ENCODE assay signal across 9 cellular contexts in genomic region chr15:90219421-90220141, GRCh38. TPM values are rescaled to one million over a fixed set of nuclear protein-coding genes. Genes with fewer than 3 reads are reported as not detected.
A peak's percentile ranks its signal among the peaks of the same experiment; 100 is the strongest.
DNase-seq lines count a peak whose midpoint lies in the region; ATAC-seq and TF ChIP-seq lines count a peak whose summit lies in the region.
"Had no signal": no experiment of that assay in that cellular context is flagged by ENCODE, and none has a peak within 500 bp of the region (broad histone marks: within the 10 kb centered on the region; RNA-seq: fewer than 3 reads in every experiment).

No MANE protein-coding gene starts in this region.

- DNase-seq in SK-N-DZ (ENCODE audit: low spot score) = peak; percentile 40
- DNase-seq in activated naive CD8-positive, alpha-beta T cell treated with anti-CD3 and anti-CD28 coated beads, Interleukin-2, amount 50 U/mL, for 24 hours = peak; percentile 73
- DNase-seq in iPS-NIHi7 (ENCODE audit: extremely low spot score) = peak; percentile 89
- DNase-seq in stimulated activated CD4-positive, alpha-beta T cell treated with anti-CD3 and anti-CD28 coated beads, Interleukin-4, amount 100 ng/mL, for 24 hours = peak; percentile 55
- DNase-seq in HCEC 1CT = no peak

- peak; percentile 76 for ATAC-seq in activated naive CD8-positive, alpha-beta T cell treated with anti-CD3 and anti-CD28 coated beads, Interleukin-2, amount 50 U/mL, for 24 hours
- ATAC-seq in GM18867 (IDR thresholded peaks at IDR 0.05; ENCODE audit: unreplicated experiment) = no peak

- H3K4me3 Mint-ChIP-seq in activated naive CD8-positive, alpha-beta T cell treated with anti-CD3 and anti-CD28 coated beads, Interleukin-2, amount 50 U/mL, for 24 hours = no peak overlapping the region
- H3K4me3 Mint-ChIP-seq: dendritic cell treated with granulocyte-macrophage colony-stimulating factor and Interleukin-4, amounts not matched to agents 40 ng/mL and 50 ng/mL, for 4 days had no signal

- H3K27ac Mint-ChIP-seq in activated naive CD8-positive, alpha-beta T cell treated with anti-CD3 and anti-CD28 coated beads, Interleukin-2, amount 50 U/mL, for 24 hours = no peak overlapping the region
- H3K27ac Mint-ChIP-seq: dendritic cell treated with granulocyte-macrophage colony-stimulating factor and Interleukin-4, amounts not matched to agents 40 ng/mL and 50 ng/mL, for 4 days had no signal

- peaks cover 3% of the 10 kb centered on the region for H3K36me3 Mint-ChIP-seq in activated naive CD8-positive, alpha-beta T cell treated with anti-CD3 and anti-CD28 coated beads, Interleukin-2, amount 50 U/mL, for 24 hours (ENCODE audit: low read depth)

- H3K4me1 Mint-ChIP-seq in activated naive CD8-positive, alpha-beta T cell treated with anti-CD3 and anti-CD28 coated beads, Interleukin-2, amount 50 U/mL, for 24 hours = peaks cover 18% of the 10 kb centered on the region

- H3K4me3 ChIP-seq in GM12875 (ENCODE audit: low read depth, low read length) = no peak overlapping the region

- no peaks in the 10 kb centered on the region for H3K27me3 Mint-ChIP-seq in activated naive CD8-positive, alpha-beta T cell treated with anti-CD3 and anti-CD28 coated beads, Interleukin-2, amount 50 U/mL, for 24 hours
- H3K27me3 Mint-ChIP-seq: dendritic cell treated with granulocyte-macrophage colony-stimulating factor and Interleukin-4, amounts not matched to agents 40 ng/mL and 50 ng/mL, for 4 days had no signal

- H3K27ac ChIP-seq in 22Rv1 = no peak overlapping the region

- TF ChIP-seq CTCF in 22Rv1 (IDR thresholded peaks at IDR 0.05) (peak; percentile 90), GM12875 (IDR thresholded peaks at IDR 0.05; ENCODE audit: borderline replicate concordance, insufficient read depth, low read depth, low read length) (peak; percentile 83)

- H3K9me3 Mint-ChIP-seq in activated naive CD8-positive, alpha-beta T cell treated with anti-CD3 and anti-CD28 coated beads, Interleukin-2, amount 50 U/mL, for 24 hours = no peaks in the 10 kb centered on the region
- H3K9me3 Mint-ChIP-seq: dendritic cell treated with granulocyte-macrophage colony-stimulating factor and Interleukin-4, amounts not matched to agents 40 ng/mL and 50 ng/mL, for 4 days had no signal

RNA-seq across cellular contexts. Expression of gene CIB1, which starts 14.2 kb away (rescaled TPM):
- 5.1 and 9.0 TPM in 2 replicates for polyA plus RNA-seq in SK-N-DZ (2014; cell fraction: cytosol; rRNA removed)
- 9.1 and 10.9 TPM in 2 replicates for polyA plus RNA-seq in SK-N-DZ (2014; cell fraction: nucleus; rRNA removed)

RNA-seq across cellular contexts. Expression of gene GDPGP1, which starts 14.4 kb away (rescaled TPM):
- polyA plus RNA-seq in SK-N-DZ (2014; cell fraction: cytosol; rRNA removed) = 2.2 and 3.7 TPM in 2 replicates
- 1.7 and 4.8 TPM in 2 replicates for polyA plus RNA-seq in SK-N-DZ (2014; cell fraction: nucleus; rRNA removed)

RNA-seq across cellular contexts. Expression of gene SEMA4B, which starts 18.5 kb away (rescaled TPM):
- polyA plus RNA-seq in SK-N-DZ (2014; cell fraction: cytosol; rRNA removed) = 6.4 and 14.3 TPM in 2 replicates
- 4.4 and 11.4 TPM in 2 replicates for polyA plus RNA-seq in SK-N-DZ (2014; cell fraction: nucleus; rRNA removed)

RNA-seq across cellular contexts. Expression of gene TTLL13, which starts 29.8 kb away (rescaled TPM):
- polyA plus RNA-seq in SK-N-DZ (2014; cell fraction: cytosol; rRNA removed) = not detected in 2 replicates
- 0.27 TPM in 1 of 2 replicates, not detected in the other for polyA plus RNA-seq in SK-N-DZ (2014; cell fraction: nucleus; rRNA removed)

RNA-seq across cellular contexts. Expression of gene NGRN, which starts 45.9 kb away (rescaled TPM):
- 181 and 189 TPM in 2 replicates for polyA plus RNA-seq in SK-N-DZ (2014; cell fraction: cytosol; rRNA removed)
- polyA plus RNA-seq in SK-N-DZ (2014; cell fraction: nucleus; rRNA removed) = 79.9 and 121 TPM in 2 replicates
